16 cellular contexts compared by ENCODE assay signal in the genomic region with DNA sequence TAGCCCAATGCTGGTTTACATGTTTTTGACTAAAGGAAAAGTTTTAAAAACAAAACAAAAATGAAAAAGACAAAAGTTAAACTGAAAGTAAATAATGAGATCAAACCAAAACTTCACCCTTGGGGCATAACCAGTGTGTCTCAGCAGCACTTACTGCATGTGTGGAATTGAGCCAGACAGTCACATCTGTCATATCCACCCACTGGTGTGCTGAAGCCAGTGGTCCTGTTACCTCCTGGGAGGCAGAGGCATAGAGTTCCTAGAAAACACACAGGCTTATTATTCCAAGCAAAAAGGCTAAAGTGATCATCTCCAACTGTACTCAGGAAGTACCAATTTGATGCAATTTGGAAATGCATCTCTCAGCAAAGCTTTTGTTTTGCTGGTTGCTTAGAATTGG. TPM values are rescaled to one million over a fixed set of nuclear protein-coding genes. Genes with fewer than 3 reads are reported as not detected.
A peak's percentile ranks its signal among the peaks of the same experiment; 100 is the strongest.
DNase-seq lines count a peak whose midpoint lies in the region; ATAC-seq lines count a peak whose summit lies in the region.
"Had no signal": no experiment of that assay in that cellular context is flagged by ENCODE, and none has a peak within 500 bp of the region (broad histone marks: within the 10 kb centered on the region; RNA-seq: fewer than 3 reads in every experiment).

No MANE protein-coding gene starts in this region.

- H3K36me3 Mint-ChIP-seq in activated CD8-positive, alpha-beta memory T cell treated with anti-CD3 and anti-CD28 coated beads, Interleukin-2, amount 10 ng/mL, durations not matched to agents 7 days and 5 days: peaks cover 10% of the 10 kb centered on the region
- H3K36me3 Mint-ChIP-seq in stimulated activated effector memory CD8-positive, alpha-beta T cell treated with anti-CD3 and anti-CD28 coated beads, Interleukin-12 subunit alpha, Interleukin-12 subunit beta, amount 100 ng/mL, for 72 hours: no peaks in the 10 kb centered on the region

- peaks cover 15% of the 10 kb centered on the region for H3K4me1 Mint-ChIP-seq in activated CD8-positive, alpha-beta memory T cell treated with anti-CD3 and anti-CD28 coated beads, Interleukin-2, amount 10 ng/mL, durations not matched to agents 7 days and 5 days
- H3K4me1 Mint-ChIP-seq in stimulated activated effector memory CD8-positive, alpha-beta T cell treated with anti-CD3 and anti-CD28 coated beads, Interleukin-12 subunit alpha, Interleukin-12 subunit beta, amount 100 ng/mL, for 72 hours: peaks cover 6% of the 10 kb centered on the region
- H3K4me1 Mint-ChIP-seq: B cell had no signal

- peak overlapping the region; percentile 55 for H3K27ac Mint-ChIP-seq in activated CD8-positive, alpha-beta memory T cell treated with anti-CD3 and anti-CD28 coated beads, Interleukin-2, amount 10 ng/mL, durations not matched to agents 7 days and 5 days
- H3K27ac Mint-ChIP-seq in stimulated activated effector memory CD8-positive, alpha-beta T cell treated with anti-CD3 and anti-CD28 coated beads, Interleukin-12 subunit alpha, Interleukin-12 subunit beta, amount 100 ng/mL, for 72 hours: no peak overlapping the region
- H3K27ac Mint-ChIP-seq: B cell; CD4-positive, alpha-beta T cell had no signal

- peaks cover 29% of the 10 kb centered on the region for H3K27me3 Mint-ChIP-seq in activated CD8-positive, alpha-beta memory T cell treated with anti-CD3 and anti-CD28 coated beads, Interleukin-2, amount 10 ng/mL, durations not matched to agents 7 days and 5 days

- H3K9me3 Mint-ChIP-seq in activated CD8-positive, alpha-beta memory T cell treated with anti-CD3 and anti-CD28 coated beads, Interleukin-2, amount 10 ng/mL, durations not matched to agents 7 days and 5 days (ENCODE audit: low read depth): peaks cover 3% of the 10 kb centered on the region
- H3K9me3 Mint-ChIP-seq in stimulated activated effector memory CD8-positive, alpha-beta T cell treated with anti-CD3 and anti-CD28 coated beads, Interleukin-12 subunit alpha, Interleukin-12 subunit beta, amount 100 ng/mL, for 72 hours: no peaks in the 10 kb centered on the region
- H3K9me3 Mint-ChIP-seq: CD4-positive, alpha-beta T cell had no signal

- intact Hi-C loops in Right ventricle myocardium inferior (cut with DNase I): no loop called here

- peak; percentile 79 for ATAC-seq in activated CD8-positive, alpha-beta memory T cell treated with anti-CD3 and anti-CD28 coated beads, Interleukin-2, amount 10 ng/mL, durations not matched to agents 7 days and 5 days
- ATAC-seq in GM19395 (IDR thresholded peaks at IDR 0.05; ENCODE audit: unreplicated experiment) (peak; percentile 63), HG02763 (IDR thresholded peaks at IDR 0.05; ENCODE audit: unreplicated experiment) (no peak), Right ventricle myocardium inferior (no peak)
- ATAC-seq in stimulated activated effector memory CD8-positive, alpha-beta T cell treated with anti-CD3 and anti-CD28 coated beads, Interleukin-12 subunit alpha, Interleukin-12 subunit beta, amount 100 ng/mL, for 72 hours: peak; percentile 97
- ATAC-seq: PC-3 had no signal

- no peak overlapping the region for H3K4me3 Mint-ChIP-seq in activated CD8-positive, alpha-beta memory T cell treated with anti-CD3 and anti-CD28 coated beads, Interleukin-2, amount 10 ng/mL, durations not matched to agents 7 days and 5 days
- no peak overlapping the region for H3K4me3 Mint-ChIP-seq in stimulated activated effector memory CD8-positive, alpha-beta T cell treated with anti-CD3 and anti-CD28 coated beads, Interleukin-12 subunit alpha, Interleukin-12 subunit beta, amount 100 ng/mL, for 72 hours
- H3K4me3 Mint-ChIP-seq: B cell; CD4-positive, alpha-beta T cell had no signal

- CTCF ChIA-PET in activated CD8-positive, alpha-beta memory T cell treated with anti-CD3 and anti-CD28 coated beads, Interleukin-2, amount 10 ng/mL, durations not matched to agents 7 days and 5 days (lab: Charles Lee): no interaction called here

- DNase-seq in activated CD8-positive, alpha-beta memory T cell treated with anti-CD3 and anti-CD28 coated beads, Interleukin-2, amount 10 ng/mL, durations not matched to agents 7 days and 5 days: no peak
- no peak for DNase-seq in activated CD8-positive, alpha-beta memory T cell treated with anti-CD3 and anti-CD28 coated beads, Interleukin-2, amount 50 U/mL, for 48 hours
- DNase-seq in M059J (ENCODE audit: low read depth) (peak; percentile 26), Right ventricle myocardium inferior (ENCODE audit: missing footprints) (no peak), COR-L47 (lab: John Stamatoyannopoulos, UW) (no peak)
- no peak for DNase-seq in stimulated activated effector memory CD8-positive, alpha-beta T cell treated with anti-CD3 and anti-CD28 coated beads, Interleukin-12 subunit alpha, Interleukin-12 subunit beta, amount 100 ng/mL, for 72 hours (ENCODE audit: low spot score in 2 of 2)
- DNase-seq: ACHN; CD4-positive, alpha-beta T cell; DND-41; NCI-H1436; NCI-H2029 treated with DMSO at 0.1 percent for 48 hours; NCI-H524; PC-3 had no signal

RNA-seq across cellular contexts. Expression of gene ASAH2, which starts 40.4 kb away (rescaled TPM):
- total RNA-seq in activated CD8-positive, alpha-beta memory T cell treated with anti-CD3 and anti-CD28 coated beads, Interleukin-2, amount 10 ng/mL, durations not matched to agents 7 days and 5 days: 1 to 10 TPM; 4.2 to 4.9 TPM
- 1.9 and 6.5 TPM in 2 replicates for total RNA-seq in M059J (2014; rRNA removed; shearing (Covaris generic))
- 2.0 TPM for total RNA-seq in Right ventricle myocardium inferior

Comparison
In these comparisons a context has a peak if more than half of its experiments do, and no peak if none do; other contexts are left out.
1. ATAC-seq: peak in activated CD8-positive, alpha-beta memory T cell treated with anti-CD3 and anti-CD28 coated beads, Interleukin-2, amount 10 ng/mL, durations not matched to agents 7 days and 5 days (single experiment), GM19395 (single experiment) and stimulated activated effector memory CD8-positive, alpha-beta T cell treated with anti-CD3 and anti-CD28 coated beads, Interleukin-12 subunit alpha, Interleukin-12 subunit beta, amount 100 ng/mL, for 72 hours (single experiment); none in HG02763 (single experiment) and Right ventricle myocardium inferior (single experiment).